ENCODE assay signal across 29 cellular contexts in the genomic region with DNA sequence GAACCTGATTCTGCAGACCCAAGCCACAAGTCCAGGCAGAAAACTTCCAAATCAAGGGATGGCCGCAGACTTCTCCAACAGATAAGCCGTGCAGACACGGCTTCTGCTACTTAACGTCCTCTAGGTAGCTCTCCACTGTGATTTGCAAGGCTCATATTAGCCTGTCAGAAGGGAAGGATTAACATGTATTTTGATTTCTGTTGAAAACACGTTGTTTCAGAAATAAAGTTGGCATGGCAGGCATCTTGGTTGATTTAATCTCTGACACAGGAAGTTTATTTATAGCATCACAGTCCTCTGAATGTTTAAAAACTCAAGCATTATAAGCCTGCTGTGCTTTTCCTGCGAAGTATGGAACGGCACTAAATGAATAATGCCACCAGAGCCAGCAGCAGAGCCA.
"Had no signal": no experiment of that assay in that cellular context is flagged by ENCODE, and none has a peak within 500 bp of the region (broad histone marks: within the 10 kb centered on the region; RNA-seq: fewer than 3 reads in every experiment).

No MANE protein-coding gene starts in this region.

- H3K4me1 ChIP-seq: parathyroid adenoma, psoas muscle, right lobe of liver, sigmoid colon, stomach, thyroid gland, tibial nerve, upper lobe of left lung, vagina had no signal

- H2AFZ ChIP-seq: neural progenitor cell, parathyroid adenoma had no signal

- H3K36me3 ChIP-seq: neural progenitor cell, ovary, right lobe of liver, sigmoid colon, stomach, thoracic aorta, thyroid gland, tibial nerve, upper lobe of left lung, vagina had no signal

- H3K27ac ChIP-seq: neural progenitor cell, ovary, parathyroid adenoma, psoas muscle, right lobe of liver, sigmoid colon, stomach, thoracic aorta, thyroid gland, tibial nerve, upper lobe of left lung, vagina had no signal

- H3K9ac ChIP-seq: neural progenitor cell, parathyroid adenoma had no signal

- H3K9me3 Mint-ChIP-seq: nephron progenitor cell; neural progenitor cell; stimulated activated naive CD8-positive, alpha-beta T cell treated with anti-CD3 and anti-CD28 coated beads, Interleukin-15, Interleukin-2, amounts not matched to agents 100 ng/mL and 50 ng/mL, for 24 hours had no signal

- H3K36me3 Mint-ChIP-seq: naive thymus-derived CD8-positive, alpha-beta T cell; natural killer cell treated with Interleukin-12 subunit alpha and Interleukin-12 subunit beta and Interleukin-15 and Interleukin-18, amount 100 ng/mL, for 72 hours; neural progenitor cell; stimulated activated effector memory CD8-positive, alpha-beta T cell treated with anti-CD3 and anti-CD28 coated beads, Interleukin-12 subunit alpha, Interleukin-12 subunit beta, amount 100 ng/mL, for 72 hours; stimulated activated naive B cell treated with anti-CD40 and anti-IgM and Interleukin-4, amounts not matched to agents 10 μg/mL and 1 μg/mL and 100 μg/mL, for 72 hours had no signal

- H3K4me2 ChIP-seq: neural progenitor cell had no signal

- H3K4me3 Mint-ChIP-seq: naive thymus-derived CD8-positive, alpha-beta T cell; natural killer cell treated with Interleukin-12 subunit alpha and Interleukin-12 subunit beta and Interleukin-15 and Interleukin-18, amount 100 ng/mL, for 72 hours; nephron progenitor cell; neural progenitor cell; stimulated activated effector memory CD8-positive, alpha-beta T cell treated with anti-CD3 and anti-CD28 coated beads, Interleukin-12 subunit alpha, Interleukin-12 subunit beta, amount 100 ng/mL, for 72 hours; stimulated activated naive B cell treated with anti-CD40 and anti-IgM and Interleukin-4, amounts not matched to agents 10 μg/mL and 1 μg/mL and 100 μg/mL, for 72 hours; stimulated activated naive CD8-positive, alpha-beta T cell treated with anti-CD3 and anti-CD28 coated beads, Interleukin-15, Interleukin-2, amounts not matched to agents 100 ng/mL and 50 ng/mL, for 24 hours had no signal

- H3K27me3 Mint-ChIP-seq: natural killer cell treated with Interleukin-12 subunit alpha and Interleukin-12 subunit beta and Interleukin-15 and Interleukin-18, amount 100 ng/mL, for 72 hours; stimulated activated naive B cell treated with anti-CD40 and anti-IgM and Interleukin-4, amounts not matched to agents 10 μg/mL and 1 μg/mL and 100 μg/mL, for 72 hours; stimulated activated naive CD8-positive, alpha-beta T cell treated with anti-CD3 and anti-CD28 coated beads, Interleukin-15, Interleukin-2, amounts not matched to agents 100 ng/mL and 50 ng/mL, for 24 hours had no signal

- H3K9me3 ChIP-seq: ovary, psoas muscle, right lobe of liver, sigmoid colon, stomach, thoracic aorta, thyroid gland, tibial nerve, upper lobe of left lung, vagina had no signal

- DNase-seq: naive thymus-derived CD8-positive, alpha-beta T cell; nephron progenitor cell; occipital lobe; ovary; posterior cingulate gyrus; psoas muscle; right cardiac atrium; right lobe of liver; sigmoid colon; small intestine; stimulated activated CD4-positive, alpha-beta T cell treated with anti-CD3 and anti-CD28 coated beads, Interleukin-15, amount 100 ng/mL, for 24 hours; stimulated activated CD4-positive, alpha-beta T cell treated with anti-CD3 and anti-CD28 coated beads, Interleukin-2, amount 100 ng/mL, for 24 hours; stimulated activated CD4-positive, alpha-beta T cell treated with anti-CD3 and anti-CD28 coated beads, Interleukin-2, amount 100 ng/mL, for 48 hours; stimulated activated CD4-positive, alpha-beta T cell treated with anti-CD3 and anti-CD28 coated beads, Interleukin-4, amount 100 ng/mL, for 24 hours; stimulated activated naive B cell treated with anti-CD40 and anti-IgM and Interleukin-4, amounts not matched to agents 10 μg/mL and 1 μg/mL and 100 μg/mL, for 72 hours; stimulated activated naive CD4-positive, alpha-beta T cell treated with Interleukin-2 at 50 U/mL for 16 hours; stomach; thyroid gland; trophoblast cell; upper lobe of left lung had no signal

- H3K79me2 ChIP-seq: parathyroid adenoma had no signal

- H3K27me3 ChIP-seq: neural progenitor cell, ovary, right lobe of liver, sigmoid colon, stomach, thyroid gland, tibial nerve, upper lobe of left lung, vagina had no signal

- H3K27ac Mint-ChIP-seq: naive thymus-derived CD8-positive, alpha-beta T cell; natural killer cell treated with Interleukin-12 subunit alpha and Interleukin-12 subunit beta and Interleukin-15 and Interleukin-18, amount 100 ng/mL, for 72 hours; neural progenitor cell; progenitor cell of endocrine pancreas; stimulated activated effector memory CD8-positive, alpha-beta T cell treated with anti-CD3 and anti-CD28 coated beads, Interleukin-12 subunit alpha, Interleukin-12 subunit beta, amount 100 ng/mL, for 72 hours; stimulated activated naive B cell treated with anti-CD40 and anti-IgM and Interleukin-4, amounts not matched to agents 10 μg/mL and 1 μg/mL and 100 μg/mL, for 72 hours; stimulated activated naive CD8-positive, alpha-beta T cell treated with anti-CD3 and anti-CD28 coated beads, Interleukin-15, Interleukin-2, amounts not matched to agents 100 ng/mL and 50 ng/mL, for 24 hours had no signal

- H3K4me1 Mint-ChIP-seq: naive thymus-derived CD8-positive, alpha-beta T cell; nephron progenitor cell; stimulated activated effector memory CD8-positive, alpha-beta T cell treated with anti-CD3 and anti-CD28 coated beads, Interleukin-12 subunit alpha, Interleukin-12 subunit beta, amount 100 ng/mL, for 72 hours; stimulated activated naive B cell treated with anti-CD40 and anti-IgM and Interleukin-4, amounts not matched to agents 10 μg/mL and 1 μg/mL and 100 μg/mL, for 72 hours had no signal

- H3K4me3 ChIP-seq: neural progenitor cell, ovary, psoas muscle, right lobe of liver, sigmoid colon, stomach, thoracic aorta, thyroid gland, tibial nerve, upper lobe of left lung, vagina had no signal
